In genomic region chr6:168227840-168228239, GRCh38 we compare ENCODE assay signal across 20 cellular contexts.
"Had no signal": no experiment of that assay in that cellular context is flagged by ENCODE, and none has a peak within 500 bp of the region (broad histone marks: within the 10 kb centered on the region; RNA-seq: fewer than 3 reads in every experiment).

No MANE protein-coding gene starts in this region.

- H3K27me3 ChIP-seq: colonic mucosa, esophagus muscularis mucosa, gastroesophageal sphincter, left lung had no signal

- H3K4me1 ChIP-seq: colonic mucosa, left lung had no signal

- H3K4me3 Mint-ChIP-seq: dendritic cell treated with granulocyte-macrophage colony-stimulating factor and Interleukin-4, amounts not matched to agents 40 ng/mL and 50 ng/mL, for 4 days; effector memory CD8-positive, alpha-beta T cell; immature natural killer cell; mesothelial cell of epicardium had no signal

- ATAC-seq: effector memory CD8-positive, alpha-beta T cell; gastroesophageal sphincter; heart right ventricle; left lung; left ventricle myocardium superior; lower lobe of right lung; mucosa of descending colon had no signal

- H3K9me3 ChIP-seq: colonic mucosa, esophagus muscularis mucosa, gastroesophageal sphincter, heart right ventricle, left lung, lower lobe of right lung, mucosa of descending colon had no signal

- H3K4me3 ChIP-seq: colonic mucosa, esophagus muscularis mucosa, gastroesophageal sphincter, heart right ventricle, left lung, lower lobe of right lung, mucosa of descending colon had no signal

- H3K9me3 Mint-ChIP-seq: dendritic cell treated with granulocyte-macrophage colony-stimulating factor and Interleukin-4, amounts not matched to agents 40 ng/mL and 50 ng/mL, for 4 days; effector memory CD8-positive, alpha-beta T cell; immature natural killer cell; mesothelial cell of epicardium had no signal

- H3K27ac ChIP-seq: colonic mucosa, esophagus muscularis mucosa, gastroesophageal sphincter, left lung, lower lobe of right lung had no signal

- H3K36me3 ChIP-seq: colonic mucosa, esophagus muscularis mucosa, gastroesophageal sphincter, heart right ventricle, left lung, lower lobe of right lung had no signal

- H3K27ac Mint-ChIP-seq: dendritic cell treated with granulocyte-macrophage colony-stimulating factor and Interleukin-4, amounts not matched to agents 40 ng/mL and 50 ng/mL, for 4 days; effector memory CD8-positive, alpha-beta T cell; immature natural killer cell had no signal

- H3K36me3 Mint-ChIP-seq: immature natural killer cell, mesothelial cell of epicardium had no signal

- DNase-seq: colonic mucosa; cortex of kidney; effector CD8-positive, alpha-beta T cell; effector memory CD8-positive, alpha-beta T cell; foreskin keratinocyte; heart right ventricle; hypothalamus; immature natural killer cell; islet precursor cell; kidney; kidney glomerular epithelial cell; left lung; left ventricle myocardium superior; lower lobe of right lung; mesenchymal stem cell; mucosa of descending colon had no signal
